In the genomic region with DNA sequence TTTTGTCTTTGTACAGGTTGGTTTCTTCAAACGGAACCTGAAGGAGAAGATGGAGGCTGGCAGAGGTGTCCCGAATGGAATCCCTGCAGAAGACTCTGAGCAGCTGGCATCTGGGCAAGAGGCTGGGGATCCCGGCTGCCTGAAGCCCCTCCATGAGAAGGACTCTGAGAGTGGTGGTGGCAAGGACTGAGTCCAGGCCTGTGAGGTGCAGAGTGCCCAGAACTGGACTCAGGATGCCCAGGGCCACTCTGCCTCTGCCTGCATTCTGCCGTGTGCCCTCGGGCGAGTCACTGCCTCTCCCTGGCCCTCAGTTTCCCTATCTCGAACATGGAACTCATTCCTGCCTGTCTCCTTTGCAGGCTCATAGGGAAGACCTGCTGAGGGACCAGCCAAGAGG, we compare ENCODE assay signal across 2 cellular contexts.
TF ChIP-seq lines count a peak whose summit lies in the region.

No MANE protein-coding gene starts in this region.

TF ChIP-seq in IMR-90, 13 proteins besides CTCF, POLR2A, EP300 and RAD21:
- no peak for TF ChIP-seq MXI1 (IDR thresholded peaks at IDR 0.05; ENCODE audit: borderline replicate concordance, low read depth, low read length)
- no peak for TF ChIP-seq NFE2L2 (IDR thresholded peaks at IDR 0.05; ENCODE audit: low read depth, low read length)
- TF ChIP-seq RCOR1 (IDR thresholded peaks at IDR 0.05; ENCODE audit: insufficient replicate concordance, low read length) = no peak
- TF ChIP-seq, protein P1, sequence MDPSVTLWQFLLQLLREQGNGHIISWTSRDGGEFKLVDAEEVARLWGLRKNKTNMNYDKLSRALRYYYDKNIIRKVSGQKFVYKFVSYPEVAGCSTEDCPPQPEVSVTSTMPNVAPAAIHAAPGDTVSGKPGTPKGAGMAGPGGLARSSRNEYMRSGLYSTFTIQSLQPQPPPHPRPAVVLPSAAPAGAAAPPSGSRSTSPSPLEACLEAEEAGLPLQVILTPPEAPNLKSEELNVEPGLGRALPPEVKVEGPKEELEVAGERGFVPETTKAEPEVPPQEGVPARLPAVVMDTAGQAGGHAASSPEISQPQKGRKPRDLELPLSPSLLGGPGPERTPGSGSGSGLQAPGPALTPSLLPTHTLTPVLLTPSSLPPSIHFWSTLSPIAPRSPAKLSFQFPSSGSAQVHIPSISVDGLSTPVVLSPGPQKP (IDR thresholded peaks at IDR 0.05; ENCODE audit: borderline replicate concordance, low read depth, low read length) = no peak
- no peak for TF ChIP-seq MAFK (IDR thresholded peaks at IDR 0.05; ENCODE audit: low read depth, low read length)
- no peak for TF ChIP-seq BHLHE40 (IDR thresholded peaks at IDR 0.05; ENCODE audit: low read depth, low read length)
- TF ChIP-seq MAZ (IDR thresholded peaks at IDR 0.05; ENCODE audit: borderline replicate concordance, low read depth, low read length) = no peak
- no peak for TF ChIP-seq CEBPB (IDR thresholded peaks at IDR 0.05; ENCODE audit: low read depth, low read length)
- TF ChIP-seq, protein P2, sequence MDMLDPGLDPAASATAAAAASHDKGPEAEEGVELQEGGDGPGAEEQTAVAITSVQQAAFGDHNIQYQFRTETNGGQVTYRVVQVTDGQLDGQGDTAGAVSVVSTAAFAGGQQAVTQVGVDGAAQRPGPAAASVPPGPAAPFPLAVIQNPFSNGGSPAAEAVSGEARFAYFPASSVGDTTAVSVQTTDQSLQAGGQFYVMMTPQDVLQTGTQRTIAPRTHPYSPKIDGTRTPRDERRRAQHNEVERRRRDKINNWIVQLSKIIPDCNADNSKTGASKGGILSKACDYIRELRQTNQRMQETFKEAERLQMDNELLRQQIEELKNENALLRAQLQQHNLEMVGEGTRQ (IDR thresholded peaks at IDR 0.05; ENCODE audit: low read depth, low read length) = no peak
- TF ChIP-seq CHD1 (IDR thresholded peaks at IDR 0.05; ENCODE audit: low read depth, low read length) = no peak
- TF ChIP-seq SMC3 (IDR thresholded peaks at IDR 0.05; ENCODE audit: low read depth, low read length) = no peak

TF ChIP-seq in GM12878, 131 proteins besides CTCF, POLR2A, EP300 and RAD21:
- TF ChIP-seq STAT3 (IDR thresholded peaks at IDR 0.05; ENCODE audit: low read depth, low read length) = no peak
- TF ChIP-seq ETV6 (conservative IDR thresholded peaks at IDR 0.05 in 1 of 2, IDR thresholded peaks at IDR 0.05 in 1 of 2; ENCODE audit: borderline replicate concordance in 1 of 2, low read depth in 1 of 2) = no peak
- no peak for TF ChIP-seq ZNF274 (IDR thresholded peaks at IDR 0.05; ENCODE audit: insufficient read depth, insufficient read length)
- no peak for TF ChIP-seq PML (IDR thresholded peaks at IDR 0.05; ENCODE audit: low read length)
- TF ChIP-seq, protein P3, sequence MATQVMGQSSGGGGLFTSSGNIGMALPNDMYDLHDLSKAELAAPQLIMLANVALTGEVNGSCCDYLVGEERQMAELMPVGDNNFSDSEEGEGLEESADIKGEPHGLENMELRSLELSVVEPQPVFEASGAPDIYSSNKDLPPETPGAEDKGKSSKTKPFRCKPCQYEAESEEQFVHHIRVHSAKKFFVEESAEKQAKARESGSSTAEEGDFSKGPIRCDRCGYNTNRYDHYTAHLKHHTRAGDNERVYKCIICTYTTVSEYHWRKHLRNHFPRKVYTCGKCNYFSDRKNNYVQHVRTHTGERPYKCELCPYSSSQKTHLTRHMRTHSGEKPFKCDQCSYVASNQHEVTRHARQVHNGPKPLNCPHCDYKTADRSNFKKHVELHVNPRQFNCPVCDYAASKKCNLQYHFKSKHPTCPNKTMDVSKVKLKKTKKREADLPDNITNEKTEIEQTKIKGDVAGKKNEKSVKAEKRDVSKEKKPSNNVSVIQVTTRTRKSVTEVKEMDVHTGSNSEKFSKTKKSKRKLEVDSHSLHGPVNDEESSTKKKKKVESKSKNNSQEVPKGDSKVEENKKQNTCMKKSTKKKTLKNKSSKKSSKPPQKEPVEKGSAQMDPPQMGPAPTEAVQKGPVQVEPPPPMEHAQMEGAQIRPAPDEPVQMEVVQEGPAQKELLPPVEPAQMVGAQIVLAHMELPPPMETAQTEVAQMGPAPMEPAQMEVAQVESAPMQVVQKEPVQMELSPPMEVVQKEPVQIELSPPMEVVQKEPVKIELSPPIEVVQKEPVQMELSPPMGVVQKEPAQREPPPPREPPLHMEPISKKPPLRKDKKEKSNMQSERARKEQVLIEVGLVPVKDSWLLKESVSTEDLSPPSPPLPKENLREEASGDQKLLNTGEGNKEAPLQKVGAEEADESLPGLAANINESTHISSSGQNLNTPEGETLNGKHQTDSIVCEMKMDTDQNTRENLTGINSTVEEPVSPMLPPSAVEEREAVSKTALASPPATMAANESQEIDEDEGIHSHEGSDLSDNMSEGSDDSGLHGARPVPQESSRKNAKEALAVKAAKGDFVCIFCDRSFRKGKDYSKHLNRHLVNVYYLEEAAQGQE (IDR thresholded peaks at IDR 0.05; ENCODE audit: low read depth, low read length) = no peak
- TF ChIP-seq, protein P4, sequence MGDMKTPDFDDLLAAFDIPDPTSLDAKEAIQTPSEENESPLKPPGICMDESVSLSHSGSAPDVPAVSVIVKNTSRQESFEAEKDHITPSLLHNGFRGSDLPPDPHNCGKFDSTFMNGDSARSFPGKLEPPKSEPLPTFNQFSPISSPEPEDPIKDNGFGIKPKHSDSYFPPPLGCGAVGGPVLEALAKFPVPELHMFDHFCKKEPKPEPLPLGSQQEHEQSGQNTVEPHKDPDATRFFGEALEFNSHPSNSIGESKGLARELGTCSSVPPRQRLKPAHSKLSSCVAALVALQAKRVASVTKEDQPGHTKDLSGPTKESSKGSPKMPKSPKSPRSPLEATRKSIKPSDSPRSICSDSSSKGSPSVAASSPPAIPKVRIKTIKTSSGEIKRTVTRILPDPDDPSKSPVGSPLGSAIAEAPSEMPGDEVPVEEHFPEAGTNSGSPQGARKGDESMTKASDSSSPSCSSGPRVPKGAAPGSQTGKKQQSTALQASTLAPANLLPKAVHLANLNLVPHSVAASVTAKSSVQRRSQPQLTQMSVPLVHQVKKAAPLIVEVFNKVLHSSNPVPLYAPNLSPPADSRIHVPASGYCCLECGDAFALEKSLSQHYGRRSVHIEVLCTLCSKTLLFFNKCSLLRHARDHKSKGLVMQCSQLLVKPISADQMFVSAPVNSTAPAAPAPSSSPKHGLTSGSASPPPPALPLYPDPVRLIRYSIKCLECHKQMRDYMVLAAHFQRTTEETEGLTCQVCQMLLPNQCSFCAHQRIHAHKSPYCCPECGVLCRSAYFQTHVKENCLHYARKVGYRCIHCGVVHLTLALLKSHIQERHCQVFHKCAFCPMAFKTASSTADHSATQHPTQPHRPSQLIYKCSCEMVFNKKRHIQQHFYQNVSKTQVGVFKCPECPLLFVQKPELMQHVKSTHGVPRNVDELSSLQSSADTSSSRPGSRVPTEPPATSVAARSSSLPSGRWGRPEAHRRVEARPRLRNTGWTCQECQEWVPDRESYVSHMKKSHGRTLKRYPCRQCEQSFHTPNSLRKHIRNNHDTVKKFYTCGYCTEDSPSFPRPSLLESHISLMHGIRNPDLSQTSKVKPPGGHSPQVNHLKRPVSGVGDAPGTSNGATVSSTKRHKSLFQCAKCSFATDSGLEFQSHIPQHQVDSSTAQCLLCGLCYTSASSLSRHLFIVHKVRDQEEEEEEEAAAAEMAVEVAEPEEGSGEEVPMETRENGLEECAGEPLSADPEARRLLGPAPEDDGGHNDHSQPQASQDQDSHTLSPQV (IDR thresholded peaks at IDR 0.05) = no peak
- TF ChIP-seq SUZ12 (IDR thresholded peaks at IDR 0.05; ENCODE audit: unreplicated experiment) = no peak
- no peak for TF ChIP-seq YY1 (IDR thresholded peaks at IDR 0.05; ENCODE audit: low read depth, low read length)
- TF ChIP-seq CHD4 (IDR thresholded peaks at IDR 0.05) = no peak
- TF ChIP-seq, protein P5, sequence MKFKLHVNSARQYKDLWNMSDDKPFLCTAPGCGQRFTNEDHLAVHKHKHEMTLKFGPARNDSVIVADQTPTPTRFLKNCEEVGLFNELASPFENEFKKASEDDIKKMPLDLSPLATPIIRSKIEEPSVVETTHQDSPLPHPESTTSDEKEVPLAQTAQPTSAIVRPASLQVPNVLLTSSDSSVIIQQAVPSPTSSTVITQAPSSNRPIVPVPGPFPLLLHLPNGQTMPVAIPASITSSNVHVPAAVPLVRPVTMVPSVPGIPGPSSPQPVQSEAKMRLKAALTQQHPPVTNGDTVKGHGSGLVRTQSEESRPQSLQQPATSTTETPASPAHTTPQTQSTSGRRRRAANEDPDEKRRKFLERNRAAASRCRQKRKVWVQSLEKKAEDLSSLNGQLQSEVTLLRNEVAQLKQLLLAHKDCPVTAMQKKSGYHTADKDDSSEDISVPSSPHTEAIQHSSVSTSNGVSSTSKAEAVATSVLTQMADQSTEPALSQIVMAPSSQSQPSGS (IDR thresholded peaks at IDR 0.05; ENCODE audit: low read length) = no peak
- no peak for TF ChIP-seq ZNF622 (IDR thresholded peaks at IDR 0.05)
- TF ChIP-seq KDM1A (IDR thresholded peaks at IDR 0.05; ENCODE audit: borderline replicate concordance) = no peak
- TF ChIP-seq, protein P6, sequence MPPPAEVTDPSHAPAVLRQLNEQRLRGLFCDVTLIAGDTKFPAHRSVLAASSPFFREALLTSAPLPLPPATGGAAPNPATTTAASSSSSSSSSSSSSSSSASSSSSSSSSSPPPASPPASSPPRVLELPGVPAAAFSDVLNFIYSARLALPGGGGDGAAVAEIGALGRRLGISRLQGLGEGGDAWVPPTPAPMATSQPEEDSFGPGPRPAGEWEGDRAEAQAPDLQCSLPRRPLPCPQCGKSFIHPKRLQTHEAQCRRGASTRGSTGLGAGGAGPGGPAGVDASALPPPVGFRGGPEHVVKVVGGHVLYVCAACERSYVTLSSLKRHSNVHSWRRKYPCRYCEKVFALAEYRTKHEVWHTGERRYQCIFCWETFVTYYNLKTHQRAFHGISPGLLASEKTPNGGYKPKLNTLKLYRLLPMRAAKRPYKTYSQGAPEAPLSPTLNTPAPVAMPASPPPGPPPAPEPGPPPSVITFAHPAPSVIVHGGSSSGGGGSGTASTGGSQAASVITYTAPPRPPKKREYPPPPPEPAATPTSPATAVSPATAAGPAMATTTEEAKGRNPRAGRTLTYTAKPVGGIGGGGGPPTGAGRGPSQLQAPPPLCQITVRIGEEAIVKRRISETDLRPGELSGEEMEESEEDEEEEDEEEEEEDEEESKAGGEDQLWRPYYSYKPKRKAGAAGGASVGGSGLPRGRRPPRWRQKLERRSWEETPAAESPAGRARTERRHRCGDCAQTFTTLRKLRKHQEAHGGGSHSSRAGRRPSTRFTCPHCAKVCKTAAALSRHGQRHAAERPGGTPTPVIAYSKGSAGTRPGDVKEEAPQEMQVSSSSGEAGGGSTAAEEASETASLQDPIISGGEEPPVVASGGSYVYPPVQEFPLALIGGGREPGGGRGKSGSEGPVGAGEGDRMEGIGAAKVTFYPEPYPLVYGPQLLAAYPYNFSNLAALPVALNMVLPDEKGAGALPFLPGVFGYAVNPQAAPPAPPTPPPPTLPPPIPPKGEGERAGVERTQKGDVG (CRISPR knock-in tag; IDR thresholded peaks at IDR 0.05) = no peak
- TF ChIP-seq, protein P7, sequence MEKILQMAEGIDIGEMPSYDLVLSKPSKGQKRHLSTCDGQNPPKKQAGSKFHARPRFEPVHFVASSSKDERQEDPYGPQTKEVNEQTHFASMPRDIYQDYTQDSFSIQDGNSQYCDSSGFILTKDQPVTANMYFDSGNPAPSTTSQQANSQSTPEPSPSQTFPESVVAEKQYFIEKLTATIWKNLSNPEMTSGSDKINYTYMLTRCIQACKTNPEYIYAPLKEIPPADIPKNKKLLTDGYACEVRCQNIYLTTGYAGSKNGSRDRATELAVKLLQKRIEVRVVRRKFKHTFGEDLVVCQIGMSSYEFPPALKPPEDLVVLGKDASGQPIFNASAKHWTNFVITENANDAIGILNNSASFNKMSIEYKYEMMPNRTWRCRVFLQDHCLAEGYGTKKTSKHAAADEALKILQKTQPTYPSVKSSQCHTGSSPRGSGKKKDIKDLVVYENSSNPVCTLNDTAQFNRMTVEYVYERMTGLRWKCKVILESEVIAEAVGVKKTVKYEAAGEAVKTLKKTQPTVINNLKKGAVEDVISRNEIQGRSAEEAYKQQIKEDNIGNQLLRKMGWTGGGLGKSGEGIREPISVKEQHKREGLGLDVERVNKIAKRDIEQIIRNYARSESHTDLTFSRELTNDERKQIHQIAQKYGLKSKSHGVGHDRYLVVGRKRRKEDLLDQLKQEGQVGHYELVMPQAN (conservative IDR thresholded peaks at IDR 0.05) = no peak
- TF ChIP-seq, protein P8, sequence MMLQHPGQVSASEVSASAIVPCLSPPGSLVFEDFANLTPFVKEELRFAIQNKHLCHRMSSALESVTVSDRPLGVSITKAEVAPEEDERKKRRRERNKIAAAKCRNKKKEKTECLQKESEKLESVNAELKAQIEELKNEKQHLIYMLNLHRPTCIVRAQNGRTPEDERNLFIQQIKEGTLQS (IDR thresholded peaks at IDR 0.05; ENCODE audit: borderline replicate concordance, extremely low read depth, low read depth, low read length) = no peak
- TF ChIP-seq BACH1 (IDR thresholded peaks at IDR 0.05; ENCODE audit: borderline replicate concordance) = no peak
- no peak for TF ChIP-seq RUNX3 (IDR thresholded peaks at IDR 0.05; ENCODE audit: low read length)
- TF ChIP-seq BRCA1 (IDR thresholded peaks at IDR 0.05; ENCODE audit: low read depth, low read length) = no peak
- no peak for TF ChIP-seq CBX5 (IDR thresholded peaks at IDR 0.05; ENCODE audit: low read depth)
- TF ChIP-seq CHD2 (IDR thresholded peaks at IDR 0.05; ENCODE audit: borderline replicate concordance, low read depth, low read length) = no peak
